22 cellular contexts compared by ENCODE assay signal in the genomic region with DNA sequence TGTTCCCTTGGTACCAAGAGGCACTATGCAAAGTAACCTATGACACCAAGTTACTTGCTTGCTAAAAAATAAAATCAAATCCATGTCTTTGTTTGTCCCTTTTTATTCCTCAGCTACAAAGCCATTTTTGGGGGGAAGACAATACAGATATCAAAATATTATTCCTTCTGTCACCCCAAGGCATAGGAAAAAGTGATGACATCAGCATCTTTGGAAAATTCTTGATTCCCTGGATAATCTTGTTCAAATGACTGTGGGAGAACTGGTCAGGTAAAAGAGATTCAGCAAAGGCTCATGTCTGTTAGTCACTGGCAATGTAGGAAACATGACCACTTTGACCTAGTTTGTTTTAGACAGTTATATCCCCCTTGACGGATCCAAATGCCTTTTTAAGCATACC.
A peak's percentile ranks its signal among the peaks of the same experiment; 100 is the strongest.
DNase-seq lines count a peak whose midpoint lies in the region; ATAC-seq, FAIRE-seq and TF ChIP-seq lines count a peak whose summit lies in the region.
"Had no signal": no experiment of that assay in that cellular context is flagged by ENCODE, and none has a peak within 500 bp of the region (broad histone marks: within the 10 kb centered on the region; RNA-seq: fewer than 3 reads in every experiment).

No MANE protein-coding gene starts in this region.

- WGBS in A549 (ENCODE audit: missing lambda C conversion rate): 0% methylated on average over 1 of the region's 1 CpG
- WGBS in IMR-90 (ENCODE audit: extremely low coverage in 2 of 2, insufficient read length in 1 of 2), 2 experiments: no CpG with 5 or more reads among the region's 1 CpG
- 7% methylated on average over 1 of the region's 1 CpG for WGBS in K562 (ENCODE audit: insufficient coverage, low coverage, missing lambda C conversion rate)

- H3K9me3 ChIP-seq in A549 (no peaks in the 10 kb centered on the region), IMR-90 (ENCODE audit: control insufficient read depth, insufficient read depth, low read length) (no peaks in the 10 kb centered on the region), K562 (replicated peaks; ENCODE audit: control insufficient read depth, insufficient read depth, low read depth, low read length) (no peaks in the 10 kb centered on the region; the same call in none of the 2 replicates)
- H3K9me3 ChIP-seq: BLaER1 treated with 17β-estradiol and CSF1 and Interleukin-3, amounts not matched to agents 10 nM and 100 nM; Caco-2 had no signal

- H3K4me2 ChIP-seq in A549: no peak overlapping the region
- no peak overlapping the region for H3K4me2 ChIP-seq in IMR-90 (ENCODE audit: low read depth, low read length)
- H3K4me2 ChIP-seq in K562 (ENCODE audit: insufficient read depth, low read length): no peak overlapping the region
- H3K4me2 ChIP-seq: BLaER1 treated with 17β-estradiol and CSF1 and Interleukin-3, amounts not matched to agents 10 nM and 100 nM had no signal

- no peak overlapping the region for H2BK15ac ChIP-seq in IMR-90 (ENCODE audit: low read depth, low read length)

- no peak overlapping the region for H4K8ac ChIP-seq in IMR-90 (ENCODE audit: low read depth in 2 of 2, low read length in 2 of 2)

- no peak overlapping the region for H2BK5ac ChIP-seq in IMR-90 (ENCODE audit: low read depth, low read length, poor library complexity, severe bottlenecking)

- TF ChIP-seq POLR2A in A549 (IDR thresholded peaks at IDR 0.05; ENCODE audit: low read length): no peak
- no peak for TF ChIP-seq POLR2A in IMR-90 (IDR thresholded peaks at IDR 0.05; ENCODE audit: low read depth, low read length)
- TF ChIP-seq POLR2A in K562 (conservative IDR thresholded peaks at IDR 0.05): no peak

- no peak overlapping the region for H3K9ac ChIP-seq in IMR-90 (ENCODE audit: low read depth, low read length)
- H3K9ac ChIP-seq in K562 (ENCODE audit: insufficient read depth in 1 of 2, low read depth in 2 of 2, low read length in 2 of 2): no peak overlapping the region
- H3K9ac ChIP-seq: BLaER1 treated with 17β-estradiol and CSF1 and Interleukin-3, amounts not matched to agents 10 nM and 100 nM had no signal

- H2AK9ac ChIP-seq in IMR-90 (replicated peaks; ENCODE audit: low read depth, low read length, poor library complexity): no peak overlapping the region

- H3K79me2 ChIP-seq in K562 (ENCODE audit: control insufficient read depth, insufficient read depth, low read length): no peaks in the 10 kb centered on the region

- no peaks in the 10 kb centered on the region for H3K4me1 ChIP-seq in A549
- 0 out of 2 replicates have a peak, but pooled peaks cover 3% of the 10 kb centered on the region for H3K4me1 ChIP-seq in IMR-90 (ENCODE audit: control insufficient read depth, insufficient read depth, low read length)
- H3K4me1 ChIP-seq in K562 (replicated peaks in 1 of 2; ENCODE audit: control insufficient read depth in 2 of 2, insufficient read depth in 2 of 2, low read length in 2 of 2): no peaks in the 10 kb centered on the region
- H3K4me1 ChIP-seq: Caco-2 had no signal

- TF ChIP-seq EP300 in A549 (IDR thresholded peaks at IDR 0.05) (no peak), K562 (IDR thresholded peaks at IDR 0.05; ENCODE audit: low read length) (no peak)

- DNase-seq in A549 (ENCODE audit: low read depth in 1 of 2, low spot score in 1 of 2) (no peak), IMR-90 (no peak), K562 (ENCODE audit: extremely low read depth in 1 of 4, low spot score in 3 of 4) (no peak), left kidney (ENCODE audit: low read depth, low spot score) (peak; percentile 22), midbrain (lab: John Stamatoyannopoulos, UW) (no peak)
- no peak for DNase-seq in activated CD4-positive, CD25-positive, alpha-beta regulatory T cell (lab: John Stamatoyannopoulos, UW)
- no peak for DNase-seq in stimulated activated CD4-positive, alpha-beta T cell treated with anti-CD3 and anti-CD28 coated beads, Interleukin-2, amount 100 ng/mL, for 24 hours
- DNase-seq: 8988T; AML-193; Caco-2; Calu3; CD4-positive, alpha-beta T cell; CD8-positive, alpha-beta T cell; DMS79 treated with DMSO at 0.1 percent for 48 hours; GF-D8 had no signal

- BruUV-seq in IMR-90 (replicated peaks; lab: Mats Ljungman, UMichigan): no TSS peak
- no TSS peak for BruUV-seq in K562 (replicated peaks; lab: Mats Ljungman, UMichigan)

- ATAC-seq in A549 (no peak), IMR-90 (ENCODE audit: low read depth) (no peak), K562 (no peak)
- ATAC-seq: CD8-positive, alpha-beta T cell had no signal

- H4K5ac ChIP-seq in IMR-90 (ENCODE audit: low read depth, low read length): no peak overlapping the region

- H3K9me1 ChIP-seq in IMR-90 (ENCODE audit: insufficient read depth, low read length): no peaks in the 10 kb centered on the region
- H3K9me1 ChIP-seq in K562 (ENCODE audit: control insufficient read depth, insufficient read depth, low read length): no peaks in the 10 kb centered on the region

- no peak for FAIRE-seq in A549 (lab: Jason Lieb, UNC)
- no peak for FAIRE-seq in K562 (lab: Jason Lieb, UNC)
- FAIRE-seq: A204.1, D721Med, G401.6, GM12891, GM19239 had no signal

- H2BK120ac ChIP-seq in IMR-90 (ENCODE audit: low read depth, low read length): no peak overlapping the region

- no peak overlapping the region for H3K4ac ChIP-seq in IMR-90 (ENCODE audit: low read depth, low read length)

- H4K20me1 ChIP-seq in IMR-90 (ENCODE audit: insufficient read depth, low read length) (no peaks in the 10 kb centered on the region), K562 (replicated peaks; ENCODE audit: control insufficient read depth, insufficient read depth, low read length) (no peaks in the 10 kb centered on the region)
- H4K20me1 ChIP-seq: BLaER1 treated with 17β-estradiol and CSF1 and Interleukin-3, amounts not matched to agents 10 nM and 100 nM had no signal

- no peak overlapping the region for H3K27ac ChIP-seq in A549
- H3K27ac ChIP-seq in IMR-90 (ENCODE audit: insufficient read depth, low read length): no peak overlapping the region
- H3K27ac ChIP-seq in K562 (ENCODE audit: extremely low read depth, low read depth, low read length): no peak overlapping the region
- H3K27ac ChIP-seq: BLaER1 treated with 17β-estradiol and CSF1 and Interleukin-3, amounts not matched to agents 10 nM and 100 nM; C4-2B had no signal

- H2AFZ ChIP-seq in IMR-90 (replicated peaks; ENCODE audit: low read length, poor library complexity) (no peak overlapping the region), K562 (ENCODE audit: low read depth, low read length) (no peak overlapping the region)

- H4K91ac ChIP-seq in IMR-90 (ENCODE audit: insufficient read depth, low read depth, low read length): no peak overlapping the region

- TF ChIP-seq RAD21 in A549 (conservative IDR thresholded peaks at IDR 0.05 in 1 of 2, IDR thresholded peaks at IDR 0.05 in 1 of 2) (no peak), IMR-90 (IDR thresholded peaks at IDR 0.05; ENCODE audit: low read length) (no peak), K562 (CRISPR knock-in tag; conservative IDR thresholded peaks at IDR 0.05 in 1 of 2, IDR thresholded peaks at IDR 0.05 in 1 of 2) (no peak)

- CTCF ChIA-PET in A549 (lab: Yijun Ruan, JAX) (no interaction called here), IMR-90 (lab: Yijun Ruan, JAX) (no interaction called here), K562 (lab: Yijun Ruan, JAX; ENCODE audit: low intra/inter-chr PET ratio) (no interaction called here)

- H3K4me3 ChIP-seq in A549 (no peak overlapping the region), IMR-90 (ENCODE audit: insufficient read depth, low read depth, low read length) (no peak overlapping the region), K562 (no peak overlapping the region)
- H3K4me3 ChIP-seq: BLaER1 treated with 17β-estradiol and CSF1 and Interleukin-3, amounts not matched to agents 10 nM and 100 nM had no signal

- no peak overlapping the region for H2AK5ac ChIP-seq in IMR-90 (ENCODE audit: low read depth, low read length)

- H3K79me1 ChIP-seq in IMR-90 (ENCODE audit: low read depth in 1 of 2, low read length in 2 of 2): no peaks in the 10 kb centered on the region

- POLR2A ChIA-PET in A549 (lab: Yijun Ruan, JAX): no interaction called here
- POLR2A ChIA-PET in IMR-90 (lab: Charles Lee; ENCODE audit: unreplicated experiment): no interaction called here
- POLR2A ChIA-PET in K562 (lab: Yijun Ruan, JAX): no interaction called here

- no peak overlapping the region for H3K56ac ChIP-seq in IMR-90 (ENCODE audit: extremely low read depth, insufficient read depth, low read length)

- no peaks in the 10 kb centered on the region for H3K36me3 ChIP-seq in IMR-90 (ENCODE audit: control insufficient read depth, insufficient read depth, low read length)
- no peaks in the 10 kb centered on the region for H3K36me3 ChIP-seq in K562 (ENCODE audit: control insufficient read depth, insufficient read depth, low read length)
- H3K36me3 ChIP-seq: BLaER1 treated with 17β-estradiol and CSF1 and Interleukin-3, amounts not matched to agents 10 nM and 100 nM had no signal

- intact Hi-C loops in IMR-90 (cut with micrococcal nuclease): no loop called here
- intact Hi-C loops in K562 (cut with micrococcal nuclease): no loop called here

- no peak overlapping the region for H3K14ac ChIP-seq in IMR-90 (replicated peaks; ENCODE audit: low read depth, low read length)

- H3K18ac ChIP-seq in IMR-90 (ENCODE audit: low read depth, low read length): no peak overlapping the region

- in situ Hi-C loops in IMR-90 (cut with MboI; ENCODE audit: low sequenced_read_pairs): no loop called here
- in situ Hi-C loops in K562 (cut with MboI): no loop called here

- dilution Hi-C loops in IMR-90 (cut with HindIII; ENCODE audit: low sequenced_read_pairs, unreplicated experiment): no loop called here

- TF ChIP-seq CTCF in A549 (IDR thresholded peaks at IDR 0.05) (no peak), IMR-90 (conservative IDR thresholded peaks at IDR 0.05; ENCODE audit: low read depth, low read length) (no peak), K562 (IDR thresholded peaks at IDR 0.05 in 2 of 3, conservative IDR thresholded peaks at IDR 0.05 in 1 of 3; ENCODE audit: insufficient read depth in 2 of 3, low read depth in 1 of 3, low read length in 3 of 3) (no peak)

- H3K27me3 ChIP-seq in IMR-90 (ENCODE audit: control insufficient read depth, insufficient read depth, low read length): no peaks in the 10 kb centered on the region
- H3K27me3 ChIP-seq in K562 (ENCODE audit: control insufficient read depth in 2 of 2, insufficient read depth in 2 of 2, low read length in 2 of 2): no peaks in the 10 kb centered on the region
- H3K27me3 ChIP-seq: BLaER1 treated with 17β-estradiol and CSF1 and Interleukin-3, amounts not matched to agents 10 nM and 100 nM had no signal

- H3K23ac ChIP-seq in IMR-90 (ENCODE audit: low read depth, low read length): no peak overlapping the region

- no peak overlapping the region for H2BK20ac ChIP-seq in IMR-90 (ENCODE audit: low read depth, low read length)

TF ChIP-seq in A549, 52 proteins besides CTCF, POLR2A, EP300 and RAD21 (continues in another document):
- TF ChIP-seq ESRRA (IDR thresholded peaks at IDR 0.05; ENCODE audit: borderline replicate concordance, low read length): no peak
- TF ChIP-seq MAFK (IDR thresholded peaks at IDR 0.05; ENCODE audit: partially characterized antibody): peak; percentile 97

TF ChIP-seq in IMR-90, 13 proteins besides CTCF, POLR2A, EP300 and RAD21:
- TF ChIP-seq NFE2L2 (IDR thresholded peaks at IDR 0.05; ENCODE audit: low read depth, low read length) (no peak), MAFK (IDR thresholded peaks at IDR 0.05; ENCODE audit: low read depth, low read length) (peak; percentile 99)

Comparison
In these comparisons a context has a peak if more than half of its experiments do, and no peak if none do; other contexts are left out.
1. Of the 35 proteins assayed by ChIP-seq in both K562 and A549: peak only in K562: none; only in A549: none; in both: MAFK; in neither: 34.